ENCODE assay signal across 20 cellular contexts in genomic region chr3:60573494-60573893, GRCh38.
DNase-seq lines count a peak whose midpoint lies in the region; ATAC-seq, FAIRE-seq and TF ChIP-seq lines count a peak whose summit lies in the region.
"Had no signal": no experiment of that assay in that cellular context is flagged by ENCODE, and none has a peak within 500 bp of the region (broad histone marks: within the 10 kb centered on the region; RNA-seq: fewer than 3 reads in every experiment).

No MANE protein-coding gene starts in this region.

- no peaks in the 10 kb centered on the region for H3K36me3 Mint-ChIP-seq in activated CD4-positive, alpha-beta T cell treated with anti-CD3 and anti-CD28 coated beads for 36 hours (ENCODE audit: low read depth)
- H3K36me3 Mint-ChIP-seq in CD8-positive, alpha-beta T cell, result no peaks in the 10 kb centered on the region

- POLR2A ChIA-PET in activated CD4-positive, alpha-beta T cell treated with anti-CD3 and anti-CD28 coated beads for 36 hours (lab: Charles Lee), result no interaction called here
- POLR2A ChIA-PET in CD8-positive, alpha-beta T cell (lab: Charles Lee), result interaction anchor here (0.5 kb wide), 1 partner anchor 46 kb away, joined by 3 read pairs; no protein-coding TSS in a partner anchor

- no peak overlapping the region for H3K4me3 Mint-ChIP-seq in activated CD4-positive, alpha-beta T cell treated with anti-CD3 and anti-CD28 coated beads for 36 hours
- H3K4me3 Mint-ChIP-seq in CD8-positive, alpha-beta T cell, result no peak overlapping the region
- H3K4me3 Mint-ChIP-seq: activated CD4-positive, alpha-beta T cell treated with anti-CD3 and anti-CD28 coated beads, Interleukin-2, amount 10 ng/mL, durations not matched to agents 7 days and 5 days; stimulated activated naive CD8-positive, alpha-beta T cell treated with anti-CD3 and anti-CD28 coated beads, Interleukin-15, amount 100 ng/mL, for 72 hours had no signal

- ATAC-seq in activated CD4-positive, alpha-beta T cell treated with anti-CD3 and anti-CD28 coated beads for 36 hours, result peak; percentile 30
- peak; percentile 99 for ATAC-seq in foreskin keratinocyte
- no peak for ATAC-seq in CD8-positive, alpha-beta T cell
- ATAC-seq: heart left ventricle; stimulated activated naive CD8-positive, alpha-beta T cell treated with anti-CD3 and anti-CD28 coated beads, Interleukin-15, amount 100 ng/mL, for 72 hours had no signal

- peak; percentile 9 for DNase-seq in activated CD4-positive, alpha-beta T cell treated with anti-CD3 and anti-CD28 coated beads for 36 hours
- DNase-seq in activated CD4-positive, alpha-beta T cell treated with anti-CD3 and anti-CD28 coated beads, Interleukin-2, amount 50 U/mL, for 1 hour, result no peak
- DNase-seq in SJSA1 (ENCODE audit: low read depth in 1 of 2, low spot score in 2 of 2) (peak; percentile 23 to 42), foreskin keratinocyte (peak; percentile 46 to 62), urothelium cell line (ENCODE audit: low spot score) (peak; percentile 31), NCI-H187 (lab: John Stamatoyannopoulos, UW) (no peak), SW 1271 (lab: John Stamatoyannopoulos, UW) (no peak)
- DNase-seq in CD8-positive, alpha-beta T cell, result no peak
- DNase-seq: activated CD4-positive, alpha-beta T cell treated with anti-CD3 and anti-CD28 coated beads, Interleukin-2, amount 10 ng/mL, durations not matched to agents 7 days and 5 days; activated naive CD4-positive, alpha-beta T cell; aorta; cortex of kidney; heart left ventricle; MM.1S; NCI-H2029 treated with DMSO at 0.1 percent for 48 hours; NCI-H524; stimulated activated naive CD8-positive, alpha-beta T cell treated with anti-CD3 and anti-CD28 coated beads, Interleukin-15, amount 100 ng/mL, for 72 hours; upper lobe of left lung had no signal

- no peaks in the 10 kb centered on the region for H3K27me3 Mint-ChIP-seq in activated CD4-positive, alpha-beta T cell treated with anti-CD3 and anti-CD28 coated beads for 36 hours
- no peaks in the 10 kb centered on the region for H3K27me3 Mint-ChIP-seq in CD8-positive, alpha-beta T cell (ENCODE audit: low read depth)
- H3K27me3 Mint-ChIP-seq: activated CD4-positive, alpha-beta T cell treated with anti-CD3 and anti-CD28 coated beads, Interleukin-2, amount 10 ng/mL, durations not matched to agents 7 days and 5 days; stimulated activated naive CD8-positive, alpha-beta T cell treated with anti-CD3 and anti-CD28 coated beads, Interleukin-15, amount 100 ng/mL, for 72 hours had no signal

- no peaks in the 10 kb centered on the region for H3K9me3 Mint-ChIP-seq in activated CD4-positive, alpha-beta T cell treated with anti-CD3 and anti-CD28 coated beads for 36 hours (ENCODE audit: low read depth)
- H3K9me3 Mint-ChIP-seq in CD8-positive, alpha-beta T cell, result no peaks in the 10 kb centered on the region
- H3K9me3 Mint-ChIP-seq: activated CD4-positive, alpha-beta T cell treated with anti-CD3 and anti-CD28 coated beads, Interleukin-2, amount 10 ng/mL, durations not matched to agents 7 days and 5 days; stimulated activated naive CD8-positive, alpha-beta T cell treated with anti-CD3 and anti-CD28 coated beads, Interleukin-15, amount 100 ng/mL, for 72 hours had no signal

- TF ChIP-seq CTCF in foreskin keratinocyte (conservative IDR thresholded peaks at IDR 0.05), result no peak
- no peak for TF ChIP-seq CTCF in CD8-positive, alpha-beta T cell (IDR thresholded peaks at IDR 0.05)

- peaks cover 5% of the 10 kb centered on the region; the same call in 1 of the 2 replicates for H3K4me1 ChIP-seq in SJSA1 (replicated peaks)
- H3K4me1 ChIP-seq in foreskin keratinocyte, result no peaks in the 10 kb centered on the region
- no peaks in the 10 kb centered on the region for H3K4me1 ChIP-seq in CD8-positive, alpha-beta T cell (ENCODE audit: insufficient read depth, low read length)
- H3K4me1 ChIP-seq: heart left ventricle, upper lobe of left lung had no signal

- CTCF ChIA-PET in activated CD4-positive, alpha-beta T cell treated with anti-CD3 and anti-CD28 coated beads for 36 hours (lab: Charles Lee), result no interaction called here
- CTCF ChIA-PET in CD8-positive, alpha-beta T cell (lab: Charles Lee), result no interaction called here

- no peak overlapping the region; the same call in 1 of the 2 replicates for H3K27ac ChIP-seq in SJSA1
- peak overlapping the region; percentile 4 for H3K27ac ChIP-seq in foreskin keratinocyte
- no peak overlapping the region for H3K27ac ChIP-seq in CD8-positive, alpha-beta T cell (ENCODE audit: low read depth, low read length)
- H3K27ac ChIP-seq: heart left ventricle, upper lobe of left lung had no signal

- H3K9me3 ChIP-seq in SJSA1 (replicated peaks), result no peaks in the 10 kb centered on the region
- no peaks in the 10 kb centered on the region for H3K9me3 ChIP-seq in CD8-positive, alpha-beta T cell (ENCODE audit: low read length)
- H3K9me3 ChIP-seq: heart left ventricle, upper lobe of left lung had no signal

- intact Hi-C loops in activated CD4-positive, alpha-beta T cell treated with anti-CD3 and anti-CD28 coated beads for 36 hours (cut with DNase I, micrococcal nuclease), result no loop called here
- intact Hi-C loops in CD8-positive, alpha-beta T cell (cut with DNase I, micrococcal nuclease), result no loop called here

- H3K36me3 ChIP-seq in SJSA1, result no peaks in the 10 kb centered on the region
- no peaks in the 10 kb centered on the region for H3K36me3 ChIP-seq in CD8-positive, alpha-beta T cell (ENCODE audit: insufficient read depth, low read length)
- H3K36me3 ChIP-seq: heart left ventricle, upper lobe of left lung had no signal

- no peak overlapping the region for H3K4me3 ChIP-seq in SJSA1
- no peak overlapping the region for H3K4me3 ChIP-seq in CD8-positive, alpha-beta T cell (ENCODE audit: low read depth, low read length)
- H3K4me3 ChIP-seq: heart left ventricle, upper lobe of left lung had no signal

- H3K4me1 Mint-ChIP-seq in activated CD4-positive, alpha-beta T cell treated with anti-CD3 and anti-CD28 coated beads for 36 hours, result no peaks in the 10 kb centered on the region
- H3K4me1 Mint-ChIP-seq in CD8-positive, alpha-beta T cell (ENCODE audit: low read depth), result no peaks in the 10 kb centered on the region
- H3K4me1 Mint-ChIP-seq: activated CD4-positive, alpha-beta T cell treated with anti-CD3 and anti-CD28 coated beads, Interleukin-2, amount 10 ng/mL, durations not matched to agents 7 days and 5 days; stimulated activated naive CD8-positive, alpha-beta T cell treated with anti-CD3 and anti-CD28 coated beads, Interleukin-15, amount 100 ng/mL, for 72 hours had no signal

- no peaks in the 10 kb centered on the region for H3K27me3 ChIP-seq in SJSA1 (replicated peaks)
- peaks cover 3% of the 10 kb centered on the region for H3K27me3 ChIP-seq in foreskin keratinocyte
- no peaks in the 10 kb centered on the region for H3K27me3 ChIP-seq in CD8-positive, alpha-beta T cell (ENCODE audit: insufficient read depth, low read length)
- H3K27me3 ChIP-seq: heart left ventricle, upper lobe of left lung had no signal

- H3K27ac Mint-ChIP-seq in activated CD4-positive, alpha-beta T cell treated with anti-CD3 and anti-CD28 coated beads for 36 hours, result no peak overlapping the region
- H3K27ac Mint-ChIP-seq in CD8-positive, alpha-beta T cell, result no peak overlapping the region
- H3K27ac Mint-ChIP-seq: activated CD4-positive, alpha-beta T cell treated with anti-CD3 and anti-CD28 coated beads, Interleukin-2, amount 10 ng/mL, durations not matched to agents 7 days and 5 days; stimulated activated naive CD8-positive, alpha-beta T cell treated with anti-CD3 and anti-CD28 coated beads, Interleukin-15, amount 100 ng/mL, for 72 hours had no signal

- FAIRE-seq in urothelium cell line (lab: Jason Lieb, UNC), result no peak
- FAIRE-seq: A204.1, islet of Langerhans had no signal

Comparison
In these comparisons a context has a peak if more than half of its experiments do, and no peak if none do; other contexts are left out.
1. DNase-seq: peak in activated CD4-positive, alpha-beta T cell treated with anti-CD3 and anti-CD28 coated beads for 36 hours (single experiment), SJSA1 (2 of 2), foreskin keratinocyte (2 of 2) and urothelium cell line (single experiment); none in activated CD4-positive, alpha-beta T cell treated with anti-CD3 and anti-CD28 coated beads, Interleukin-2, amount 50 U/mL, for 1 hour (single experiment), NCI-H187 (0 of 2), CD8-positive, alpha-beta T cell (0 of 7) and SW 1271 (0 of 2).